In genomic region chr6:63897459-63897858, GRCh38 we compare ENCODE assay signal across 19 cellular contexts.
DNase-seq lines count a peak whose midpoint lies in the region; ATAC-seq and TF ChIP-seq lines count a peak whose summit lies in the region.
"Had no signal": no experiment of that assay in that cellular context is flagged by ENCODE, and none has a peak within 500 bp of the region (broad histone marks: within the 10 kb centered on the region; RNA-seq: fewer than 3 reads in every experiment).

No MANE protein-coding gene starts in this region.

- no peak for DNase-seq in left ventricle myocardium inferior
- DNase-seq in right cardiac atrium: no peak
- peak; percentile 21 to 50 for DNase-seq in foreskin keratinocyte
- no peak for DNase-seq in SKM-1 (lab: John Stamatoyannopoulos, UW; ENCODE audit: unreplicated experiment)
- DNase-seq: activated CD4-positive, CD25-positive, alpha-beta regulatory T cell; activated CD8-positive, alpha-beta T cell treated with anti-CD3 and anti-CD28 coated beads, Interleukin-2, amount 10 ng/mL, durations not matched to agents 7 days and 5 days; activated naive CD4-positive, alpha-beta T cell treated with anti-CD3 and anti-CD28 coated beads, Interleukin-2, amount 10 ng/mL, durations not matched to agents 7 days and 5 days; activated T-cell treated with anti-CD3 and anti-CD28 coated beads, Interleukin-2, amount 50 U/mL, for 24 hours; CD4-positive, alpha-beta T cell; endodermal cell; hypothalamus; NCI-H774; pancreas; stimulated activated CD4-positive, alpha-beta T cell treated with anti-CD3 and anti-CD28 coated beads, Interleukin-2, amount 100 ng/mL, for 48 hours; upper lobe of right lung had no signal

- H3K4me3 ChIP-seq in left ventricle myocardium inferior (no peak overlapping the region), right cardiac atrium (ENCODE audit: low read length) (no peak overlapping the region)
- H3K4me3 ChIP-seq: pancreas, upper lobe of right lung had no signal

- TF ChIP-seq CTCF in left ventricle myocardium inferior (IDR thresholded peaks at IDR 0.05; ENCODE audit: borderline replicate concordance): no peak
- no peak for TF ChIP-seq CTCF in foreskin keratinocyte (conservative IDR thresholded peaks at IDR 0.05)

- intact Hi-C loops in left ventricle myocardium inferior (cut with micrococcal nuclease): no loop called here
- intact Hi-C loops in right cardiac atrium (cut with DNase I): no loop called here

- no peak for ATAC-seq in right cardiac atrium
- peak; percentile 92 for ATAC-seq in SK-N-SH treated with all-trans-retinoic acid at 6 μM for 48 hours
- peak; percentile 17 for ATAC-seq in foreskin keratinocyte
- ATAC-seq in GM19328 (IDR thresholded peaks at IDR 0.05; ENCODE audit: unreplicated experiment): no peak
- no peak for ATAC-seq in GM18907 (IDR thresholded peaks at IDR 0.05; ENCODE audit: unreplicated experiment)
- ATAC-seq in GM18870 (IDR thresholded peaks at IDR 0.05; ENCODE audit: unreplicated experiment): no peak
- ATAC-seq: activated CD8-positive, alpha-beta T cell treated with anti-CD3 and anti-CD28 coated beads, Interleukin-2, amount 10 ng/mL, durations not matched to agents 7 days and 5 days; pancreas; upper lobe of right lung had no signal

- H3K27me3 ChIP-seq in left ventricle myocardium inferior (ENCODE audit: low read depth) (no peaks in the 10 kb centered on the region), right cardiac atrium (ENCODE audit: control insufficient read depth, insufficient read depth) (no peaks in the 10 kb centered on the region), foreskin keratinocyte (no peaks in the 10 kb centered on the region)
- H3K27me3 ChIP-seq: pancreas, upper lobe of right lung had no signal

- WGBS in right cardiac atrium: 63% methylated on average over 3 of the region's 3 CpGs

- H3K27ac ChIP-seq in left ventricle myocardium inferior (replicated peaks) (peak overlapping the region; percentile 27), right cardiac atrium (ENCODE audit: low read length) (no peak overlapping the region), foreskin keratinocyte (no peak overlapping the region)
- H3K27ac ChIP-seq: pancreas, upper lobe of right lung had no signal

- H3K4me1 ChIP-seq in left ventricle myocardium inferior: no peaks in the 10 kb centered on the region
- H3K4me1 ChIP-seq in right cardiac atrium (ENCODE audit: control insufficient read depth, insufficient read depth, low read length): no peaks in the 10 kb centered on the region
- H3K4me1 ChIP-seq in foreskin keratinocyte: peaks cover 3% of the 10 kb centered on the region
- H3K4me1 ChIP-seq: pancreas, upper lobe of right lung had no signal

- no peaks in the 10 kb centered on the region for H3K36me3 ChIP-seq in left ventricle myocardium inferior
- H3K36me3 ChIP-seq: pancreas, upper lobe of right lung had no signal

- H3K9me3 ChIP-seq in left ventricle myocardium inferior (replicated peaks) (peaks cover under 1% of the 10 kb centered on the region), right cardiac atrium (ENCODE audit: control insufficient read depth, low read length) (no peaks in the 10 kb centered on the region)
- H3K9me3 ChIP-seq: pancreas, upper lobe of right lung had no signal

TF ChIP-seq in SK-N-SH treated with all-trans-retinoic acid at 6 μM for 48 hours, 23 proteins besides CTCF, POLR2A, EP300 and RAD21 (continues in another document):
- TF ChIP-seq ZNF8 (CRISPR knock-in tag; IDR thresholded peaks at IDR 0.05) (no peak), ZNF70 (CRISPR knock-in tag; IDR thresholded peaks at IDR 0.05) (no peak), CSRNP3 (CRISPR knock-in tag; IDR thresholded peaks at IDR 0.05) (peak; percentile 34; the same call in 1 of the 2 replicates), TSHZ2 (CRISPR knock-in tag; IDR thresholded peaks at IDR 0.05) (no peak), ZC3H10 (CRISPR knock-in tag; IDR thresholded peaks at IDR 0.05) (peak; percentile 72), PATZ1 (CRISPR knock-in tag; IDR thresholded peaks at IDR 0.05; ENCODE audit: borderline replicate concordance) (peak; percentile 82), OSR1 (CRISPR knock-in tag; IDR thresholded peaks at IDR 0.05) (no peak), CREB5 (CRISPR knock-in tag; IDR thresholded peaks at IDR 0.05; ENCODE audit: low read depth) (no peak), TOX (CRISPR knock-in tag; IDR thresholded peaks at IDR 0.05; ENCODE audit: borderline replicate concordance) (peak; percentile 79; the same call in 1 of the 2 replicates), ISL1 (CRISPR knock-in tag; IDR thresholded peaks at IDR 0.05) (peak; percentile 85), POU6F1 (CRISPR knock-in tag; IDR thresholded peaks at IDR 0.05; ENCODE audit: borderline replicate concordance, low read depth) (peak; percentile 83; the same call in 1 of the 2 replicates), TCF4 (CRISPR knock-in tag; IDR thresholded peaks at IDR 0.05; ENCODE audit: borderline replicate concordance) (peak; percentile 53; the same call in 1 of the 2 replicates)

Comparison
In these comparisons a context has a peak if more than half of its experiments do, and no peak if none do; other contexts are left out.
1. DNase-seq: peak in foreskin keratinocyte (2 of 2); none in left ventricle myocardium inferior (single experiment), right cardiac atrium (0 of 3) and SKM-1 (single experiment).
2. ATAC-seq: peak in SK-N-SH treated with all-trans-retinoic acid at 6 μM for 48 hours (single experiment) and foreskin keratinocyte (single experiment); none in right cardiac atrium (0 of 2), GM19328 (single experiment), GM18907 (single experiment) and GM18870 (single experiment).